ENCODE assay signal across 1 cellular context in the genomic region with DNA sequence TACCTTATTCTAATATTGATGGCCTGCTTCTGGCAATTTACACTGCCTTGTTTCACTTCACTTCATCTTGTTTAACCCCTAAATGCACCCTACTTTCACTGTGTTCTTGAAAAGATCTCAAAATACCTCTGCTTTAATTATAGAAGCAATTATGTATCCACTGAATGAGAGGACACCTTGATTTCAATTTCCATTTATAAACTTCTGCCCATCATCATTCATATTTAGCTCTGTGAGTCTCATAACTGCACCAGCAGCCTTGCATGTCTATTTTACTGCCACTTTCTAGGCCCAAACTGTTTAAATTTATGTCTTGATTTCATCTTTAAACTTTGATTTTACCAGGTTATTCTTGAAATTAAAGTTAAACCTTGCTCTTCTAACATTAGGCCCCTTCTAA.
TF ChIP-seq lines count a peak whose summit lies in the region.

No MANE protein-coding gene starts in this region.

TF ChIP-seq in endothelial cell of umbilical vein, 7 proteins besides CTCF, POLR2A, EP300 and RAD21:
- TF ChIP-seq EZH2 (IDR thresholded peaks at IDR 0.05; ENCODE audit: borderline replicate concordance, low read depth, low read length, severe bottlenecking) (no peak), GATA2 (IDR thresholded peaks at IDR 0.05; ENCODE audit: insufficient read depth, insufficient read length, low read depth, low read length) (no peak), MYC (IDR thresholded peaks at IDR 0.05; ENCODE audit: low read depth, low read length) (no peak), JUN (IDR thresholded peaks at IDR 0.05; ENCODE audit: borderline replicate concordance, insufficient read depth, insufficient read length, low read depth) (no peak), FOS (IDR thresholded peaks at IDR 0.05; ENCODE audit: borderline replicate concordance, insufficient read depth, low read length) (no peak), POLR2AphosphoS5 (IDR thresholded peaks at IDR 0.05; ENCODE audit: insufficient read depth, low read depth, low read length) (no peak)
- TF ChIP-seq, protein P1, sequence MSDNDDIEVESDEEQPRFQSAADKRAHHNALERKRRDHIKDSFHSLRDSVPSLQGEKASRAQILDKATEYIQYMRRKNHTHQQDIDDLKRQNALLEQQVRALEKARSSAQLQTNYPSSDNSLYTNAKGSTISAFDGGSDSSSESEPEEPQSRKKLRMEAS (IDR thresholded peaks at IDR 0.05; ENCODE audit: insufficient read depth, insufficient read length): no peak
